Comparison of ENCODE assay signal across 1 cellular context in genomic region chr1:17441265-17441992, GRCh38.
TF ChIP-seq lines count a peak whose summit lies in the region.

No MANE protein-coding gene starts in this region.

TF ChIP-seq in HEK293, 187 proteins besides CTCF, POLR2A, EP300 and RAD21 (continued from another document):
- TF ChIP-seq ZNF596 (tag by site-specific recombination; IDR thresholded peaks at IDR 0.05): no peak
- no peak for TF ChIP-seq ZNF433 (tag by site-specific recombination; IDR thresholded peaks at IDR 0.05; ENCODE audit: low read depth)
- TF ChIP-seq ZNF558 (tag by site-specific recombination; IDR thresholded peaks at IDR 0.05): peak; percentile 71
- TF ChIP-seq OSR2 (tag by site-specific recombination; IDR thresholded peaks at IDR 0.05): 0 out of 2 replicates have a peak, but pooled peaks have one; percentile 17
- TF ChIP-seq ZBTB44 (tag by site-specific recombination; IDR thresholded peaks at IDR 0.05): peak; percentile 82
- TF ChIP-seq ZSCAN16 (tag by site-specific recombination; IDR thresholded peaks at IDR 0.05): no peak
- no peak for TF ChIP-seq ZNF112 (tag by site-specific recombination; IDR thresholded peaks at IDR 0.05)
- no peak for TF ChIP-seq ZNF571 (tag by site-specific recombination; IDR thresholded peaks at IDR 0.05)
- TF ChIP-seq ZNF132 (tag by site-specific recombination; IDR thresholded peaks at IDR 0.05; ENCODE audit: borderline replicate concordance): no peak
- no peak for TF ChIP-seq HOXA7 (CRISPR knock-in tag; IDR thresholded peaks at IDR 0.05; ENCODE audit: borderline replicate concordance)
- TF ChIP-seq ZNF530 (tag by site-specific recombination; IDR thresholded peaks at IDR 0.05; ENCODE audit: low read depth): no peak
- TF ChIP-seq ZNF449 (tag by site-specific recombination; IDR thresholded peaks at IDR 0.05): no peak; the same call in 1 of the 2 replicates
- TF ChIP-seq ZNF692 (tag by site-specific recombination; IDR thresholded peaks at IDR 0.05): peak; percentile 81
- no peak for TF ChIP-seq ZNF146 (tag by site-specific recombination; IDR thresholded peaks at IDR 0.05)
- TF ChIP-seq ZNF140 (tag by site-specific recombination; IDR thresholded peaks at IDR 0.05): no peak
- TF ChIP-seq ZNF624 (tag by site-specific recombination; IDR thresholded peaks at IDR 0.05): no peak
- no peak for TF ChIP-seq BCL6B (tag by site-specific recombination; IDR thresholded peaks at IDR 0.05)
- TF ChIP-seq ZNF501 (tag by site-specific recombination; IDR thresholded peaks at IDR 0.05): no peak
- TF ChIP-seq EGR2 (tag by site-specific recombination; IDR thresholded peaks at IDR 0.05; ENCODE audit: low read depth): no peak
- TF ChIP-seq TCF7L2 (IDR thresholded peaks at IDR 0.05; ENCODE audit: borderline replicate concordance, low read depth, low read length): no peak
- no peak for TF ChIP-seq ZNF514 (tag by site-specific recombination; IDR thresholded peaks at IDR 0.05)
- TF ChIP-seq ZNF529 (tag by site-specific recombination; IDR thresholded peaks at IDR 0.05; ENCODE audit: insufficient replicate concordance): no peak
- TF ChIP-seq ZNF148 (tag by site-specific recombination; IDR thresholded peaks at IDR 0.05; ENCODE audit: borderline replicate concordance): no peak
- TF ChIP-seq ZFHX2 (tag by site-specific recombination; conservative IDR thresholded peaks at IDR 0.05): no peak
- TF ChIP-seq ZIC2 (tag by site-specific recombination; IDR thresholded peaks at IDR 0.05): peak; percentile 40
- peak; percentile 60; the same call in 1 of the 2 replicates for TF ChIP-seq KLF8 (tag by site-specific recombination; IDR thresholded peaks at IDR 0.05)
- TF ChIP-seq ZNF610 (tag by site-specific recombination; IDR thresholded peaks at IDR 0.05; ENCODE audit: borderline replicate concordance): no peak
- peak; percentile 70; the same call in 1 of the 2 replicates for TF ChIP-seq ZNF366 (tag by site-specific recombination; conservative IDR thresholded peaks at IDR 0.05)
- no peak for TF ChIP-seq ZNF654 (tag by site-specific recombination; IDR thresholded peaks at IDR 0.05; ENCODE audit: low read depth)
- no peak for TF ChIP-seq KLF10 (tag by site-specific recombination; IDR thresholded peaks at IDR 0.05)
- TF ChIP-seq ZNF121 (tag by site-specific recombination; IDR thresholded peaks at IDR 0.05): no peak
- TF ChIP-seq PRDM1 (tag by site-specific recombination; IDR thresholded peaks at IDR 0.05): peak; percentile 76
- TF ChIP-seq INSM2 (tag by site-specific recombination; IDR thresholded peaks at IDR 0.05): no peak
- TF ChIP-seq ZNF280D (tag by site-specific recombination; IDR thresholded peaks at IDR 0.05): no peak
- no peak for TF ChIP-seq ZNF747 (tag by site-specific recombination; IDR thresholded peaks at IDR 0.05)
- TF ChIP-seq ZNF776 (tag by site-specific recombination; IDR thresholded peaks at IDR 0.05; ENCODE audit: borderline replicate concordance): no peak
- peak; percentile 87 for TF ChIP-seq ATF2 (tag by site-specific recombination; IDR thresholded peaks at IDR 0.05; ENCODE audit: low read depth)
- TF ChIP-seq MYNN (tag by site-specific recombination; IDR thresholded peaks at IDR 0.05; ENCODE audit: borderline replicate concordance): no peak
- TF ChIP-seq ZNF394 (tag by site-specific recombination; IDR thresholded peaks at IDR 0.05; ENCODE audit: borderline replicate concordance): peak; percentile 29; the same call in 1 of the 2 replicates
- no peak; the same call in 1 of the 2 replicates for TF ChIP-seq ZNF561 (tag by site-specific recombination; IDR thresholded peaks at IDR 0.05; ENCODE audit: borderline replicate concordance)
- TF ChIP-seq ZNF658 (tag by site-specific recombination; IDR thresholded peaks at IDR 0.05): no peak
- TF ChIP-seq ZNF585B (tag by site-specific recombination; IDR thresholded peaks at IDR 0.05): no peak
